ENCODE assay signal across 1 cellular context in genomic region chr20:12954254-12954653, GRCh38. TPM values are rescaled to one million over a fixed set of nuclear protein-coding genes. Genes with fewer than 3 reads are reported as not detected.
"Had no signal": no experiment of that assay in that cellular context is flagged by ENCODE, and none has a peak within 500 bp of the region (broad histone marks: within the 10 kb centered on the region; RNA-seq: fewer than 3 reads in every experiment).

No MANE protein-coding gene starts in this region.

RNA-seq across cellular contexts. Expression of gene SPTLC3, which starts 54.5 kb away (rescaled TPM):
- total RNA-seq: HFFc6 had no signal
